8 cellular contexts compared by ENCODE assay signal in genomic region chr19:53394522-53394973, GRCh38. TPM values are rescaled to one million over a fixed set of nuclear protein-coding genes. Genes with fewer than 3 reads are reported as not detected.
DNase-seq lines count a peak whose midpoint lies in the region; ATAC-seq and TF ChIP-seq lines count a peak whose summit lies in the region.

No MANE protein-coding gene starts in this region.

- peaks cover 2% of the 10 kb centered on the region for H3K36me3 ChIP-seq in GM06990 (ENCODE audit: control insufficient read depth, insufficient read depth, low read length)
- peaks cover 2 to 12% (median 5%) of the 10 kb centered on the region in 4 donors for H3K36me3 ChIP-seq in liver (ENCODE audit: control insufficient read depth in 4 of 4, insufficient read depth in 3 of 4, low read depth in 1 of 4, low read length in 3 of 4)
- H3K36me3 ChIP-seq in thymus (ENCODE audit: control insufficient read depth, insufficient read depth): peaks cover 7% of the 10 kb centered on the region

- H3K9me3 ChIP-seq in liver (ENCODE audit: control insufficient read depth in 4 of 4, low read length in 3 of 4) (peaks cover 6 to 17% (median 11%) of the 10 kb centered on the region in 4 donors), thymus (ENCODE audit: control insufficient read depth) (no peaks in the 10 kb centered on the region)

- H3K27me3 ChIP-seq in GM06990 (replicated peaks; ENCODE audit: control insufficient read depth, insufficient read depth, low read length) (no peaks in the 10 kb centered on the region), liver (ENCODE audit: control insufficient read depth in 4 of 4, insufficient read depth in 4 of 4, low read length in 3 of 4) (no peaks in the 10 kb centered on the region), thymus (ENCODE audit: control insufficient read depth, insufficient read depth) (no peaks in the 10 kb centered on the region)

- H3K4me3 ChIP-seq in GM06990 (replicated peaks; ENCODE audit: low read depth, low read length) (peak overlapping the region; percentile 41), liver (ENCODE audit: low read depth in 1 of 3, low read length in 3 of 3) (peak overlapping the region; percentile 26 to 75 (median 54)), thymus (ENCODE audit: low read length) (peak overlapping the region; percentile 82)

- TF ChIP-seq CTCF in GM06990 (IDR thresholded peaks at IDR 0.05; ENCODE audit: insufficient read depth, low read length, poor library complexity, severe bottlenecking) (no peak), liver (IDR thresholded peaks at IDR 0.05; ENCODE audit: low read depth, low read length, missing input control) (no peak)

- 7% methylated on average over 18 of the region's 18 CpGs for WGBS in liver
- 27% methylated on average over 18 of the region's 18 CpGs for WGBS in thymus

- peak overlapping the region in 1 of 2 donors; percentile 65 for H3K9ac ChIP-seq in liver (ENCODE audit: low read depth in 1 of 2, low read length in 2 of 2)

- H3K27ac ChIP-seq in cingulate gyrus (ENCODE audit: low read depth, low read length): peak overlapping the region; percentile 60
- peak overlapping the region; percentile 28 to 63 for H3K27ac ChIP-seq in liver (ENCODE audit: low read depth in 1 of 2, low read length in 2 of 2)
- peak overlapping the region; percentile 1 for H3K27ac ChIP-seq in thymus (ENCODE audit: low read depth)

- no peak for TF ChIP-seq RAD21 in liver (IDR thresholded peaks at IDR 0.05)

- DNase-seq in GM06990 (ENCODE audit: extremely low read depth, insufficient read length) (no peak), NCI-H146 treated with DMSO at 0.1 percent for 48 hours (lab: John Stamatoyannopoulos, UW; ENCODE audit: unreplicated experiment) (peak; percentile 63), amniotic stem cell (lab: John Stamatoyannopoulos, UW) (no peak)
- no peak for DNase-seq in stimulated activated naive CD4-positive, alpha-beta T cell treated with Interleukin-2 at 50 U/mL for 16 hours (lab: John Stamatoyannopoulos, UW)

- no peak for ATAC-seq in GM21619 (IDR thresholded peaks at IDR 0.05; ENCODE audit: unreplicated experiment)

- peaks cover 0 to 16% (median 9%) of the 10 kb centered on the region in 4 donors for H3K4me1 ChIP-seq in liver (ENCODE audit: control insufficient read depth in 4 of 4, insufficient read depth in 4 of 4, low read length in 3 of 4)
- peaks cover 3% of the 10 kb centered on the region for H3K4me1 ChIP-seq in thymus (ENCODE audit: control insufficient read depth, insufficient read depth, low read length)

TF ChIP-seq in liver, 16 proteins besides CTCF, POLR2A, EP300 and RAD21:
- no peak for TF ChIP-seq FOXA1 (IDR thresholded peaks at IDR 0.05)
- TF ChIP-seq EGR1 (IDR thresholded peaks at IDR 0.05; ENCODE audit: low read depth in 2 of 2): no peak
- no peak for TF ChIP-seq HNF4G (IDR thresholded peaks at IDR 0.05)
- TF ChIP-seq JUND (IDR thresholded peaks at IDR 0.05): no peak
- TF ChIP-seq NR2F2 (IDR thresholded peaks at IDR 0.05): no peak
- TF ChIP-seq RXRA (IDR thresholded peaks at IDR 0.05): no peak
- no peak for TF ChIP-seq MAX (IDR thresholded peaks at IDR 0.05)
- no peak for TF ChIP-seq HNF4A (conservative IDR thresholded peaks at IDR 0.05)
- no peak for TF ChIP-seq ATF3 (IDR thresholded peaks at IDR 0.05)
- TF ChIP-seq SP1 (IDR thresholded peaks at IDR 0.05): no peak
- no peak for TF ChIP-seq FOXA2 (IDR thresholded peaks at IDR 0.05)
- TF ChIP-seq TAF1 (conservative IDR thresholded peaks at IDR 0.05): no peak
- no peak for TF ChIP-seq ZBTB33 (IDR thresholded peaks at IDR 0.05)
- no peak for TF ChIP-seq YY1 (IDR thresholded peaks at IDR 0.05)
- TF ChIP-seq GABPA (IDR thresholded peaks at IDR 0.05 in 1 of 2, conservative IDR thresholded peaks at IDR 0.05 in 1 of 2): no peak
- TF ChIP-seq REST (IDR thresholded peaks at IDR 0.05): no peak

RNA-seq across cellular contexts. Expression of gene ZNF765, which starts 0.4 kb away (rescaled TPM):
- 1 to 10 TPM; 8.0 to 8.5 TPM for total RNA-seq in liver
- polyA plus RNA-seq in liver (1 to 10 TPM; 1.3 to 2.4 TPM), thymus (6.2 TPM)

RNA-seq across cellular contexts. Expression of gene ZNF525, which starts 29.0 kb away (rescaled TPM):
- total RNA-seq in liver: 1 to 10 TPM; 1.7 to 5.2 TPM
- polyA plus RNA-seq in liver (1 to 10 TPM; 1.1 to 1.2 TPM), thymus (12.8 TPM)

RNA-seq across cellular contexts. Expression of gene ZNF761, which starts 37.2 kb away (rescaled TPM):
- total RNA-seq in liver: 1 to 10 TPM; 6.2 to 6.3 TPM
- 1 to 10 TPM; 2.7 to 4.0 TPM for polyA plus RNA-seq in liver
- 14.9 TPM for polyA plus RNA-seq in thymus

Comparison
In these comparisons a context has a peak if more than half of its experiments do, and no peak if none do; other contexts are left out.
1. H3K27ac ChIP-seq: peak in every context shown above with its lines; median percentile 60 in cingulate gyrus; 46 in liver; 1 in thymus.